9 cellular contexts compared by ENCODE assay signal in genomic region chr10:51397695-51398094, GRCh38.
DNase-seq lines count a peak whose midpoint lies in the region; ATAC-seq and TF ChIP-seq lines count a peak whose summit lies in the region.
"Had no signal": no experiment of that assay in that cellular context is flagged by ENCODE, and none has a peak within 500 bp of the region (broad histone marks: within the 10 kb centered on the region; RNA-seq: fewer than 3 reads in every experiment).

No MANE protein-coding gene starts in this region.

- H3K4me3 Mint-ChIP-seq in naive thymus-derived CD4-positive, alpha-beta T cell = no peak overlapping the region

- no peak overlapping the region for H3K27ac Mint-ChIP-seq in naive thymus-derived CD4-positive, alpha-beta T cell

- no peaks in the 10 kb centered on the region for H3K36me3 Mint-ChIP-seq in naive thymus-derived CD4-positive, alpha-beta T cell

- H3K9ac ChIP-seq in adipocyte (ENCODE audit: low read length) = no peak overlapping the region

- no peak for TF ChIP-seq POLR2A in gastroesophageal sphincter (IDR thresholded peaks at IDR 0.05)

- no peaks in the 10 kb centered on the region for H3K4me1 Mint-ChIP-seq in naive thymus-derived CD4-positive, alpha-beta T cell

- peaks cover 0 to 6% (median 0%) of the 10 kb centered on the region in 5 donors for H3K27me3 Mint-ChIP-seq in naive thymus-derived CD4-positive, alpha-beta T cell

- peak; percentile 79 for DNase-seq in H4 (ENCODE audit: low spot score)
- peak; percentile 66 for DNase-seq in adipocyte (ENCODE audit: low read depth)
- peak; percentile 80 for DNase-seq in retinal pigment epithelial cell (ENCODE audit: low read depth)
- DNase-seq in activated CD4-positive, alpha-beta T cell treated with anti-CD3 and anti-CD28 coated beads, Interleukin-2, amount 50 U/mL, for 4 hours = no peak
- DNase-seq in naive thymus-derived CD4-positive, alpha-beta T cell = no peak
- no peak for DNase-seq in NK-92 (lab: John Stamatoyannopoulos, UW; ENCODE audit: unreplicated experiment)
- DNase-seq: stimulated activated CD4-positive, alpha-beta T cell treated with anti-CD3 and anti-CD28 coated beads, Interleukin-1b, Interleukin-23, amount 100 ng/mL, for 48 hours had no signal

- intact Hi-C loops in naive thymus-derived CD4-positive, alpha-beta T cell (cut with micrococcal nuclease) = no loop called here

- H3K36me3 ChIP-seq in adipocyte (ENCODE audit: control insufficient read depth, insufficient read depth, low read length, severe bottlenecking) (no peaks in the 10 kb centered on the region), gastroesophageal sphincter (no peaks in the 10 kb centered on the region)
- H3K36me3 ChIP-seq in naive thymus-derived CD4-positive, alpha-beta T cell (ENCODE audit: control insufficient read depth in 2 of 3, insufficient read depth in 3 of 3, low read length in 3 of 3) = no peaks in the 10 kb centered on the region

- peaks cover 0 to 2% (median 0%) of the 10 kb centered on the region in 11 donors for H3K9me3 Mint-ChIP-seq in naive thymus-derived CD4-positive, alpha-beta T cell

- POLR2A ChIA-PET in naive thymus-derived CD4-positive, alpha-beta T cell (lab: Charles Lee) = no interaction called here

- H3K4me3 ChIP-seq in adipocyte (ENCODE audit: low read length) = no peak overlapping the region
- H3K4me3 ChIP-seq in gastroesophageal sphincter = no peak overlapping the region
- H3K4me3 ChIP-seq in retinal pigment epithelial cell (ENCODE audit: low read length) = no peak overlapping the region
- no peak overlapping the region for H3K4me3 ChIP-seq in naive thymus-derived CD4-positive, alpha-beta T cell (ENCODE audit: low read length)

- no peaks in the 10 kb centered on the region for H3K9me3 ChIP-seq in adipocyte (ENCODE audit: control insufficient read depth, low read length)
- H3K9me3 ChIP-seq in gastroesophageal sphincter = no peaks in the 10 kb centered on the region
- H3K9me3 ChIP-seq in naive thymus-derived CD4-positive, alpha-beta T cell (ENCODE audit: control insufficient read depth in 2 of 3, low read length in 3 of 3) = no peaks in the 10 kb centered on the region

- H3K27ac ChIP-seq in gastroesophageal sphincter = peak overlapping the region in 2 of 4 donors; percentile 33 to 35
- no peak overlapping the region for H3K27ac ChIP-seq in naive thymus-derived CD4-positive, alpha-beta T cell (ENCODE audit: low read depth, low read length)

- no peaks in the 10 kb centered on the region for H3K27me3 ChIP-seq in adipocyte (replicated peaks; ENCODE audit: control insufficient read depth, insufficient read depth, low read length)
- H3K27me3 ChIP-seq in gastroesophageal sphincter = no peaks in the 10 kb centered on the region
- no peaks in the 10 kb centered on the region for H3K27me3 ChIP-seq in naive thymus-derived CD4-positive, alpha-beta T cell (ENCODE audit: control insufficient read depth in 2 of 2, insufficient read depth in 2 of 2, low read length in 2 of 2)

- peak; percentile 36 for ATAC-seq in gastroesophageal sphincter
- no peak for ATAC-seq in HG03460 (IDR thresholded peaks at IDR 0.05; ENCODE audit: unreplicated experiment)
- ATAC-seq in naive thymus-derived CD4-positive, alpha-beta T cell = no peak

- H3K4me1 ChIP-seq in adipocyte (ENCODE audit: control insufficient read depth, insufficient read depth, low read length) (peaks cover 9% of the 10 kb centered on the region), gastroesophageal sphincter (peaks cover 0 to 24% (median 9%) of the 10 kb centered on the region in 3 donors)
- H3K4me1 ChIP-seq in naive thymus-derived CD4-positive, alpha-beta T cell (ENCODE audit: control insufficient read depth in 2 of 2, insufficient read depth in 2 of 2, low read length in 2 of 2) = no peaks in the 10 kb centered on the region

- 0 to 36% methylated on average over 1 to 2 of the region's 2 CpGs for WGBS in gastroesophageal sphincter (ENCODE audit: low coverage in 1 of 2), 2 donors

- CTCF ChIA-PET in naive thymus-derived CD4-positive, alpha-beta T cell (lab: Charles Lee) = no interaction called here

- TF ChIP-seq CTCF in gastroesophageal sphincter (IDR thresholded peaks at IDR 0.05) (no peak), retinal pigment epithelial cell (conservative IDR thresholded peaks at IDR 0.05; ENCODE audit: low read depth, low read length) (peak; percentile 6)

- no peak for TF ChIP-seq EP300 in gastroesophageal sphincter (IDR thresholded peaks at IDR 0.05)

Comparison
In these comparisons a context has a peak if more than half of its experiments do, and no peak if none do; other contexts are left out.
1. DNase-seq: peak in H4 (single experiment), adipocyte (single experiment) and retinal pigment epithelial cell (single experiment); none in activated CD4-positive, alpha-beta T cell treated with anti-CD3 and anti-CD28 coated beads, Interleukin-2, amount 50 U/mL, for 4 hours (0 of 2), naive thymus-derived CD4-positive, alpha-beta T cell (0 of 9) and NK-92 (single experiment).